In the genomic region with DNA sequence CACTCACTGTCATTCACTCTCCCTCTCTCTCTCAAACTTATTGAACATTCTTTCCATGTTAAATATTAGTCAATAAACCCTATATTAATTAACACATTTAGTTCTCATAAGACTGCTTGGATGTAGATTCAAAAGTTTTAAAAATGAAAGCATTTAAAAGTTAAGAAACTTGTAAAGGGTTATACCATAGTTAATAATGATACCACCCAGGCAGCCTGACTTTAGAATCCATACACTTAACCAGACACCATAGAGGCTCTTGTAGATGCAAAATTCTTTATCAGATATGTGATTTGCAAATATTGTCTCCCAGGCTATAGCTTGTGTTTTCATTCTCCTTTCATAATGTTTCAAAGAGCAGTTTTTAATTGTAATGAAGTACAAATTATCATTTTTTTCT, we compare ENCODE assay signal across 17 cellular contexts.
DNase-seq lines count a peak whose midpoint lies in the region; ATAC-seq, FAIRE-seq and TF ChIP-seq lines count a peak whose summit lies in the region.
"Had no signal": no experiment of that assay in that cellular context is flagged by ENCODE, and none has a peak within 500 bp of the region (broad histone marks: within the 10 kb centered on the region; RNA-seq: fewer than 3 reads in every experiment).

No MANE protein-coding gene starts in this region.

- no peak for FAIRE-seq in kidney (lab: Jason Lieb, UNC)
- FAIRE-seq: GM12878, HTR-8/SVneo had no signal

- no peak overlapping the region for H3K4me3 ChIP-seq in kidney (ENCODE audit: low read length in 2 of 2)
- H3K4me3 ChIP-seq: GM12878, GM23338 had no signal

- no peaks in the 10 kb centered on the region for H3K36me3 Mint-ChIP-seq in chondrocyte (ENCODE audit: low read depth)

- peak overlapping the region; percentile 27 for H3K27ac Mint-ChIP-seq in chondrocyte (ENCODE audit: unreplicated experiment)
- H3K27ac Mint-ChIP-seq: B cell; CD4-positive, alpha-beta T cell; GM23338 had no signal

- no peak overlapping the region for H3K9ac ChIP-seq in kidney (ENCODE audit: low read length in 2 of 2)

- H3K9me3 ChIP-seq in kidney (ENCODE audit: control insufficient read depth in 1 of 2, low read length in 2 of 2): no peaks in the 10 kb centered on the region

- no peaks in the 10 kb centered on the region for H3K27me3 Mint-ChIP-seq in chondrocyte (ENCODE audit: low read depth)
- H3K27me3 Mint-ChIP-seq: B cell; CD4-positive, alpha-beta T cell had no signal

- no peak overlapping the region for H3K27ac ChIP-seq in kidney (ENCODE audit: low read depth in 2 of 2, low read length in 2 of 2)

- peaks cover 36% of the 10 kb centered on the region for H3K4me1 Mint-ChIP-seq in chondrocyte (ENCODE audit: low read depth)
- H3K4me1 Mint-ChIP-seq: B cell had no signal

- H3K4me3 Mint-ChIP-seq in chondrocyte (ENCODE audit: unreplicated experiment): no peak overlapping the region
- H3K4me3 Mint-ChIP-seq: B cell; CD4-positive, alpha-beta T cell; GM23338 had no signal

- ATAC-seq in GM18867 (IDR thresholded peaks at IDR 0.05; ENCODE audit: unreplicated experiment): peak; percentile 30
- ATAC-seq in GM19025 (IDR thresholded peaks at IDR 0.05; ENCODE audit: low read depth, unreplicated experiment): peak; percentile 24
- ATAC-seq in HG03354 (IDR thresholded peaks at IDR 0.05; ENCODE audit: poor library complexity, severe bottlenecking, unreplicated experiment): peak; percentile 45
- ATAC-seq in GM18861 (IDR thresholded peaks at IDR 0.05; ENCODE audit: unreplicated experiment): no peak
- no peak for ATAC-seq in HG03565 (IDR thresholded peaks at IDR 0.05; ENCODE audit: unreplicated experiment)
- ATAC-seq: GM12878, GM23338 had no signal

- DNase-seq in chondrocyte (ENCODE audit: low spot score) (no peak), kidney (no peak)
- DNase-seq: ACHN; C1 segment of cervical spinal cord; Calu3; CD4-positive, alpha-beta T cell; DMS 273 treated with DMSO at 0.1 percent for 48 hours; H7 had no signal

- no peak for TF ChIP-seq CTCF in chondrocyte (IDR thresholded peaks at IDR 0.05)
- no peak for TF ChIP-seq CTCF in kidney (IDR thresholded peaks at IDR 0.05; ENCODE audit: borderline replicate concordance, extremely low read depth, insufficient read depth)

- H3K36me3 ChIP-seq in kidney (ENCODE audit: control insufficient read depth in 1 of 2, insufficient read depth in 2 of 2, low read length in 2 of 2): no peaks in the 10 kb centered on the region

- intact Hi-C loops in kidney (cut with DNase I): no loop called here

- no peaks in the 10 kb centered on the region for H3K4me1 ChIP-seq in kidney (ENCODE audit: control insufficient read depth in 1 of 2, insufficient read depth in 1 of 2, low read depth in 1 of 2, low read length in 2 of 2)

- H3K9me3 Mint-ChIP-seq in chondrocyte (ENCODE audit: low read depth): peaks cover 8% of the 10 kb centered on the region
- H3K9me3 Mint-ChIP-seq: CD4-positive, alpha-beta T cell had no signal

Comparison
In these comparisons a context has a peak if more than half of its experiments do, and no peak if none do; other contexts are left out.
1. ATAC-seq: peak in GM18867 (single experiment), GM19025 (single experiment) and HG03354 (single experiment); none in GM18861 (single experiment) and HG03565 (single experiment).